8 cellular contexts compared by ENCODE assay signal in the genomic region with DNA sequence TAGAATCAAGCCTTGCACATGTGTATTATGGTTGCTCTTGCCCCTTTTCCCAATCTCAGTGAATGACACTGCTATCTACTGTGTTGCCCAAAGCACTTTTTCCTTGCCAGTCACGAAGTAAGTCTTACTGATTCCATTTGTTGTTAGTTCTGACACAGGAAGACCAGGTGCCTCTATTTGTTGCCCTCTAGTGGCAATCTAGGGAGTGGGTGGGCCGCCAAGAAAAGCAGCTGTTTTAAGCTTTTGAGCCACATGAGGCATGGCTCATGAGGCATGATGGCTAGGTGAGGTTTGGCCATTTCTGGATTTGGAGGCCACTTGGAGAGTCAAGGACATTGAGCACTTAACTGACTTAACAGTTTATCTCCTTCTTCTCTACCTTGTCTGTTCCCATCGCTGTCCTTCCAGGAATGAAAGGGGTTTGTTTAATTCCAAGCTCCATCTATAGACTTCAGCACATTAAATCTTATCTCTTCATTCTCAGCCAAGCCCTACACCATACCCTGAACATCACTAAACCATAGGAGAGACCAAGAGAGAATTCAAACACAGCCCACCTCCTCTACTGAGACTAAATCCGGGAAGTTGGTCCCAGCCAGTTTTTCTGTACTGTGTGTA.
DNase-seq lines count a peak whose midpoint lies in the region; ATAC-seq, FAIRE-seq and TF ChIP-seq lines count a peak whose summit lies in the region.

No MANE protein-coding gene starts in this region.

- no peak overlapping the region for H3K27ac Mint-ChIP-seq in CD8-positive, alpha-beta T cell

- H3K9me2 ChIP-seq in HCT116 (ENCODE audit: insufficient read depth) (no peaks in the 10 kb centered on the region), PC-3 (replicated peaks; ENCODE audit: low read length) (no peaks in the 10 kb centered on the region)

- TF ChIP-seq POLR2A in HCT116 (IDR thresholded peaks at IDR 0.05; ENCODE audit: borderline replicate concordance, extremely low read depth, insufficient read depth, insufficient read length): no peak
- TF ChIP-seq POLR2A in gastroesophageal sphincter (IDR thresholded peaks at IDR 0.05): no peak

- no peaks in the 10 kb centered on the region for H3K4me1 ChIP-seq in CD8-positive, alpha-beta T cell (ENCODE audit: insufficient read depth, low read length)
- no peaks in the 10 kb centered on the region for H3K4me1 ChIP-seq in HCT116 (ENCODE audit: control insufficient read depth in 1 of 2, insufficient read depth in 2 of 2, low read length in 2 of 2)
- H3K4me1 ChIP-seq in PC-3 (ENCODE audit: insufficient read depth, low read length): no peaks in the 10 kb centered on the region
- no peaks in the 10 kb centered on the region for H3K4me1 ChIP-seq in gastroesophageal sphincter
- H3K4me1 ChIP-seq in small intestine (ENCODE audit: control insufficient read depth in 2 of 2, insufficient read depth in 1 of 2, low read depth in 1 of 2, low read length in 1 of 2): no peaks in the 10 kb centered on the region

- POLR2A ChIA-PET in CD8-positive, alpha-beta T cell (lab: Charles Lee): no interaction called here
- POLR2A ChIA-PET in HCT116 (lab: Charles Lee) (no interaction called here), PC-3 (lab: Charles Lee; ENCODE audit: unreplicated experiment) (no interaction called here)

- CTCF ChIA-PET in CD8-positive, alpha-beta T cell (lab: Charles Lee): interaction anchor here (0.6 to 4.5 kb wide), 12 partner anchors 9 to 434 kb away, joined by 3 to 37 read pairs (median 8); no protein-coding TSS in a partner anchor
- CTCF ChIA-PET in HCT116 (lab: Charles Lee): interaction anchor here (0.6 to 3.8 kb wide), 21 partner anchors 8 to 666 kb away, joined by 3 to 31 read pairs (median 4); no protein-coding TSS in a partner anchor
- CTCF ChIA-PET in PC-3 (lab: Charles Lee): interaction anchor here (1.0 kb wide), 1 partner anchor 25 kb away, joined by 3 read pairs; no protein-coding TSS in a partner anchor

- peaks cover 7% of the 10 kb centered on the region for H3K36me3 Mint-ChIP-seq in CD8-positive, alpha-beta T cell

- H3K79me2 ChIP-seq in HCT116 (ENCODE audit: insufficient read depth, low read length) (no peaks in the 10 kb centered on the region), PC-3 (ENCODE audit: low read length) (no peaks in the 10 kb centered on the region)

- RAD21 ChIA-PET in HCT116 (lab: Charles Lee; ENCODE audit: low non-redundant PET in 1 of 2, low total read pairs in 2 of 2, uncharacterized antibody in 2 of 2, unreplicated experiment in 2 of 2): no interaction called here

- no peak for FAIRE-seq in small intestine (lab: Jason Lieb, UNC)

- peak; percentile 3 to 59 (median 30) for DNase-seq in CD8-positive, alpha-beta T cell
- DNase-seq in HCT116 (ENCODE audit: low read depth, low spot score): peak; percentile 42
- peak; percentile 56 for DNase-seq in PC-3
- peak; percentile 5 for DNase-seq in activated T-helper 1 cell treated with Interleukin-2 at 50 U/mL for 16 hours (ENCODE audit: low read depth)
- DNase-seq in small intestine: peak; percentile 33

- H3K4me3 ChIP-seq in CD8-positive, alpha-beta T cell (ENCODE audit: low read depth, low read length): no peak overlapping the region
- H3K4me3 ChIP-seq in HCT116 (replicated peaks in 1 of 2; ENCODE audit: low read depth in 1 of 2, low read length in 2 of 2): no peak overlapping the region
- H3K4me3 ChIP-seq in PC-3 (ENCODE audit: low read length): no peak overlapping the region
- H3K4me3 ChIP-seq in gastroesophageal sphincter: no peak overlapping the region
- no peak overlapping the region for H3K4me3 ChIP-seq in small intestine (ENCODE audit: low read depth in 1 of 2, low read length in 2 of 2)

- TF ChIP-seq CTCF in CD8-positive, alpha-beta T cell (IDR thresholded peaks at IDR 0.05): peak; percentile 56
- TF ChIP-seq CTCF in HCT116 (IDR thresholded peaks at IDR 0.05 in 2 of 3, conservative IDR thresholded peaks at IDR 0.05 in 1 of 3; ENCODE audit: borderline replicate concordance in 1 of 3, insufficient read depth in 1 of 3, low read depth in 2 of 3, low read length in 2 of 3) (peak; percentile 48 to 94 (median 84); a peak in 5 of 6 replicates), PC-3 (conservative IDR thresholded peaks at IDR 0.05; ENCODE audit: low read depth, low read length) (peak; percentile 73), gastroesophageal sphincter (IDR thresholded peaks at IDR 0.05) (peak in 3 of 4 experiments; percentile 31 to 62 (median 46))

- H4K20me1 ChIP-seq in HCT116 (ENCODE audit: insufficient read depth) (no peaks in the 10 kb centered on the region), PC-3 (ENCODE audit: low read length) (no peaks in the 10 kb centered on the region)

- no peaks in the 10 kb centered on the region for H3K9me3 ChIP-seq in CD8-positive, alpha-beta T cell (ENCODE audit: low read length)
- H3K9me3 ChIP-seq in HCT116 (ENCODE audit: control insufficient read depth in 1 of 2, insufficient read depth in 1 of 2, low read depth in 1 of 2, low read length in 2 of 2) (no peaks in the 10 kb centered on the region), PC-3 (ENCODE audit: low read length) (no peaks in the 10 kb centered on the region), gastroesophageal sphincter (no peaks in the 10 kb centered on the region), small intestine (ENCODE audit: control insufficient read depth, low read depth) (no peaks in the 10 kb centered on the region)

- no TSS peak for BruUV-seq in HCT116 (replicated peaks; lab: Mats Ljungman, UMichigan)
- BruUV-seq in PC-3 (replicated peaks; lab: Mats Ljungman, UMichigan): no TSS peak

- TF ChIP-seq EP300 in gastroesophageal sphincter (IDR thresholded peaks at IDR 0.05): no peak

- no peak overlapping the region for H3K27ac ChIP-seq in CD8-positive, alpha-beta T cell (ENCODE audit: low read depth, low read length)
- H3K27ac ChIP-seq in HCT116 (ENCODE audit: low read depth, low read length) (no peak overlapping the region), PC-3 (ENCODE audit: low read length) (no peak overlapping the region), gastroesophageal sphincter (no peak overlapping the region), small intestine (ENCODE audit: low read depth in 1 of 2, low read length in 1 of 2) (no peak overlapping the region)

- no peak overlapping the region for H3K4me3 Mint-ChIP-seq in CD8-positive, alpha-beta T cell

- no peaks in the 10 kb centered on the region for H3K27me3 Mint-ChIP-seq in CD8-positive, alpha-beta T cell (ENCODE audit: low read depth)

- no peak overlapping the region for H3K4me2 ChIP-seq in HCT116 (ENCODE audit: low read length)
- H3K4me2 ChIP-seq in PC-3 (ENCODE audit: low read length): no peak overlapping the region

- H3F3A ChIP-seq in PC-3 (ENCODE audit: low read length, unreplicated experiment): no peaks in the 10 kb centered on the region

- no peaks in the 10 kb centered on the region for H3K4me1 Mint-ChIP-seq in CD8-positive, alpha-beta T cell (ENCODE audit: low read depth)

- whole genome bisulfite sequencing in gastroesophageal sphincter (ENCODE audit: low coverage in 1 of 2), 2 donors: 60 to 66% methylated on average over 3 to 4 of the region's 4 CpGs
- WGBS in small intestine, 3 donors: 59 to 81% (median 74%) methylated on average over 4 of the region's 4 CpGs

- peak; percentile 55 for ATAC-seq in CD8-positive, alpha-beta T cell
- peak; percentile 91 for ATAC-seq in HCT116
- ATAC-seq in PC-3: peak; percentile 29; the same call in 1 of the 2 replicates
- no peak for ATAC-seq in gastroesophageal sphincter
- no peak for ATAC-seq in HG02938 (IDR thresholded peaks at IDR 0.05; ENCODE audit: unreplicated experiment)
- no peak for ATAC-seq in GM21825 (IDR thresholded peaks at IDR 0.05; ENCODE audit: unreplicated experiment)

- H3K27me3 ChIP-seq in CD8-positive, alpha-beta T cell (ENCODE audit: insufficient read depth, low read length): no peaks in the 10 kb centered on the region
- H3K27me3 ChIP-seq in HCT116 (ENCODE audit: insufficient read depth, low read length) (no peaks in the 10 kb centered on the region), PC-3 (ENCODE audit: low read length) (no peaks in the 10 kb centered on the region), gastroesophageal sphincter (no peaks in the 10 kb centered on the region), small intestine (ENCODE audit: control insufficient read depth in 2 of 2, insufficient read depth in 2 of 2, low read length in 2 of 2) (no peaks in the 10 kb centered on the region)

- peak; percentile 41 for TF ChIP-seq RAD21 in HCT116 (IDR thresholded peaks at IDR 0.05; ENCODE audit: low read depth)

- no peaks in the 10 kb centered on the region for H3K36me3 ChIP-seq in CD8-positive, alpha-beta T cell (ENCODE audit: insufficient read depth, low read length)
- H3K36me3 ChIP-seq in HCT116 (ENCODE audit: control insufficient read depth in 1 of 2, insufficient read depth in 2 of 2, low read length in 2 of 2): no peaks in the 10 kb centered on the region
- no peaks in the 10 kb centered on the region for H3K36me3 ChIP-seq in PC-3 (ENCODE audit: low read depth, low read length)
- H3K36me3 ChIP-seq in gastroesophageal sphincter: peaks cover 0 to 38% of the 10 kb centered on the region in 2 donors
- peaks cover 0 to 2% of the 10 kb centered on the region in 2 donors for H3K36me3 ChIP-seq in small intestine (ENCODE audit: control insufficient read depth in 2 of 2, insufficient read depth in 2 of 2, low read length in 2 of 2)

- H3K9me3 Mint-ChIP-seq in CD8-positive, alpha-beta T cell: no peaks in the 10 kb centered on the region

- H3K9ac ChIP-seq in HCT116 (ENCODE audit: low read length) (no peak overlapping the region), PC-3 (ENCODE audit: low read length) (no peak overlapping the region)

- intact Hi-C loops in CD8-positive, alpha-beta T cell (cut with DNase I, micrococcal nuclease): no loop called here
- intact Hi-C loops in HCT116 (cut with micrococcal nuclease) (loop anchor here (5.0 kb wide), 1 partner anchor 543 kb away; no protein-coding TSS in a partner anchor), PC-3 (cut with micrococcal nuclease) (no loop called here)

- H2AFZ ChIP-seq in HCT116 (ENCODE audit: low read depth, low read length, poor library complexity, severe bottlenecking): no peak overlapping the region
- no peak overlapping the region for H2AFZ ChIP-seq in PC-3 (ENCODE audit: low read length)

TF ChIP-seq in HCT116, 20 proteins besides CTCF, POLR2A, EP300 and RAD21:
- TF ChIP-seq CBX3 (IDR thresholded peaks at IDR 0.05; ENCODE audit: low read depth) (no peak), TCF7L2 (IDR thresholded peaks at IDR 0.05; ENCODE audit: borderline replicate concordance, extremely low read depth, insufficient read depth, insufficient read length) (no peak), YY1 (IDR thresholded peaks at IDR 0.05; ENCODE audit: extremely low read depth, insufficient replicate concordance, low read depth, low read length) (no peak), EZH2 (IDR thresholded peaks at IDR 0.05) (no peak), EZH2phosphoT487 (IDR thresholded peaks at IDR 0.05; ENCODE audit: borderline replicate concordance) (no peak), JUND (IDR thresholded peaks at IDR 0.05) (no peak), FOSL1 (IDR thresholded peaks at IDR 0.05; ENCODE audit: low read depth) (no peak)
- TF ChIP-seq, protein P1, sequence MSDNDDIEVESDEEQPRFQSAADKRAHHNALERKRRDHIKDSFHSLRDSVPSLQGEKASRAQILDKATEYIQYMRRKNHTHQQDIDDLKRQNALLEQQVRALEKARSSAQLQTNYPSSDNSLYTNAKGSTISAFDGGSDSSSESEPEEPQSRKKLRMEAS (IDR thresholded peaks at IDR 0.05): peak; percentile 39; the same call in 1 of the 2 replicates

Comparison
In these comparisons a context has a peak if more than half of its experiments do, and no peak if none do; other contexts are left out.
1. ATAC-seq: peak in CD8-positive, alpha-beta T cell (single experiment), HCT116 (single experiment) and PC-3 (single experiment); none in gastroesophageal sphincter (single experiment), HG02938 (single experiment) and GM21825 (single experiment).
2. DNase-seq: peak in every context shown above with its lines; median percentile 56 in PC-3; 42 in HCT116; 33 in small intestine; 30 in CD8-positive, alpha-beta T cell; 5 in activated T-helper 1 cell treated with Interleukin-2 at 50 U/mL for 16 hours.
3. Peak in every context shown above with its lines, with median percentiles within 50 percentile points of each other: CTCF ChIP-seq.